Comparison of ENCODE assay signal across 21 cellular contexts in the genomic region with DNA sequence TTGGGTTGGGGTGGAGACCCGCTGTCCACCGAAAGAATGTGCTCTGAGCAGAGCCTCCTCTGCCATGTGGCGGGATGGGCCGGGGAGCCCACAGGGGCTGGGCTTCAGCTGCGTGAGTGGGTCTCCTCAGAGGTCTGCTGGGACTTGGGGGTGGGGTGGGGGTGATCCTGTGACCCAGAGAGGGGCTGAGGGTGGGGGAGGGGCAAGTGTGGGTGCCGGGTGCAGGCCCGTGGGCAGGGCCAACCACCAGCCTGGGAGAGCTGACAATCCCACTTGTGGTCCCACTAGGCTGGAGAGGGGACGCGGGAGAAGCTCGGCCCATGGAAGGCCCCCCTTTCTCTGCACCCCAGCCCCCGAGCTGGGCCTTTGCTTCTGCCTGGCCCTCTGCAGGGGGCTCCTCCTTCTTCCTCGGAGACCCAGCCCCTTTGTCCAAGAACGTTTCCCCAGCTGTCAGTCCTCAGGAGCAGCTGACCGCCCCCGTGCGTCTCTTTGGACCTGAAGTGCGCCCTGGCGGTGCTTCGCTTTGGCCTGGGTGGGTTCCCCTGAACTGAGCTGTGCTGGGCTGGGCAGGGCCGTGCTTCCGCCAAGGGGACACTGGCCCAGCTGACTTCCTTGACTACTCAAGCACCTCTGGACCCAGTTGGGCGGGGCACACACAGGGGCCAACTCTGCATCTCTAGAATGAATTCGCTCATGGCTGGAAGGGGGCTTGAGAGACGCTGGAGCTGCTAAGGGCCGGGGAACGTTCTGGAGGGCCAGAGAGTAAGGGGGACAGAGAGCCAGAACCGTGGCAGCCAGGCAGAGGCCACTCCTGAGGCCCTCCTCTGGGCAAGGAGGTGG. TPM values are rescaled to one million over a fixed set of nuclear protein-coding genes. Genes with fewer than 3 reads are reported as not detected.
DNase-seq lines count a peak whose midpoint lies in the region; ATAC-seq and TF ChIP-seq lines count a peak whose summit lies in the region.
"Had no signal": no experiment of that assay in that cellular context is flagged by ENCODE, and none has a peak within 500 bp of the region (broad histone marks: within the 10 kb centered on the region; RNA-seq: fewer than 3 reads in every experiment).

No MANE protein-coding gene starts in this region.

- ATAC-seq in RWPE2 (ENCODE audit: low read depth) (no peak), left ventricle myocardium superior (peak; percentile 56)
- ATAC-seq: activated naive CD8-positive, alpha-beta T cell treated with anti-CD3 and anti-CD28 coated beads, Interleukin-2, amount 50 U/mL, for 24 hours; gastroesophageal sphincter had no signal

- peak overlapping the region in 9 of 11 experiments; percentile 52 to 80 (median 74); a peak in 16 of 22 replicates for H3K27ac ChIP-seq in BLaER1 treated with 17β-estradiol and CSF1 and Interleukin-3, amounts not matched to agents 10 nM and 100 nM
- no peak overlapping the region for H3K27ac ChIP-seq in RWPE2 (ENCODE audit: poor library complexity, severe bottlenecking)
- H3K27ac ChIP-seq in osteoblast (ENCODE audit: low read depth, low read length) = no peak overlapping the region
- H3K27ac ChIP-seq in vagina = no peak overlapping the region
- H3K27ac ChIP-seq in smooth muscle cell (ENCODE audit: low read depth) = no peak overlapping the region
- H3K27ac ChIP-seq: breast epithelium, GM23248, VCaP had no signal

- peaks cover 0 to 4% (median 0%) of the 10 kb centered on the region in 11 experiments; a peak in 2 of 22 replicates for H3K36me3 ChIP-seq in BLaER1 treated with 17β-estradiol and CSF1 and Interleukin-3, amounts not matched to agents 10 nM and 100 nM
- H3K36me3 ChIP-seq in RWPE2 (ENCODE audit: low read depth) (no peaks in the 10 kb centered on the region), osteoblast (ENCODE audit: insufficient read depth, low read length) (no peaks in the 10 kb centered on the region), vagina (no peaks in the 10 kb centered on the region), smooth muscle cell (ENCODE audit: low read depth) (no peaks in the 10 kb centered on the region)
- H3K36me3 ChIP-seq: breast epithelium had no signal

- H3K27me3 ChIP-seq in BLaER1 treated with 17β-estradiol and CSF1 and Interleukin-3, amounts not matched to agents 10 nM and 100 nM = no peaks in the 10 kb centered on the region
- no peaks in the 10 kb centered on the region for H3K27me3 ChIP-seq in RWPE2 (ENCODE audit: insufficient read depth, poor library complexity, severe bottlenecking)
- no peaks in the 10 kb centered on the region for H3K27me3 ChIP-seq in osteoblast (ENCODE audit: insufficient read depth, low read length)
- H3K27me3 ChIP-seq in vagina = no peaks in the 10 kb centered on the region
- H3K27me3 ChIP-seq in smooth muscle cell (ENCODE audit: low read depth) = no peaks in the 10 kb centered on the region
- H3K27me3 ChIP-seq: breast epithelium, gastroesophageal sphincter had no signal

- WGBS in smooth muscle cell (ENCODE audit: low lambda C conversion rate) = 92% methylated on average over 24 of the region's 27 CpGs

- no peak for TF ChIP-seq CTCF in RWPE2 (IDR thresholded peaks at IDR 0.05; ENCODE audit: poor library complexity, severe bottlenecking)
- TF ChIP-seq CTCF in osteoblast (IDR thresholded peaks at IDR 0.05; ENCODE audit: extremely low read depth, low read depth, low read length) = no peak
- no peak for TF ChIP-seq CTCF in vagina (IDR thresholded peaks at IDR 0.05)
- no peak for TF ChIP-seq CTCF in smooth muscle cell (IDR thresholded peaks at IDR 0.05; ENCODE audit: borderline replicate concordance, insufficient read depth, poor library complexity, severe bottlenecking)

- no peak overlapping the region for H2AFZ ChIP-seq in osteoblast (ENCODE audit: low read length)
- no peak overlapping the region for H2AFZ ChIP-seq in smooth muscle cell (ENCODE audit: low read depth)
- H2AFZ ChIP-seq: GM23248 had no signal

- peak overlapping the region; percentile 84 to 97 (median 92) for H3K4me2 ChIP-seq in BLaER1 treated with 17β-estradiol and CSF1 and Interleukin-3, amounts not matched to agents 10 nM and 100 nM
- H3K4me2 ChIP-seq in osteoblast (ENCODE audit: insufficient read depth, low read length) (no peak overlapping the region), smooth muscle cell (no peak overlapping the region)

- peak overlapping the region in 4 of 10 experiments; percentile 5 to 48 (median 24); a peak in 7 of 20 replicates for H3K4me3 ChIP-seq in BLaER1 treated with 17β-estradiol and CSF1 and Interleukin-3, amounts not matched to agents 10 nM and 100 nM
- H3K4me3 ChIP-seq in RWPE2 (ENCODE audit: severe bottlenecking) (no peak overlapping the region), osteoblast (ENCODE audit: insufficient read depth, low read length) (no peak overlapping the region), vagina (no peak overlapping the region), smooth muscle cell (no peak overlapping the region)
- H3K4me3 ChIP-seq: breast epithelium, gastroesophageal sphincter, GM23248 had no signal

- peaks cover 10 to 78% (median 61%) of the 10 kb centered on the region in 11 experiments; a peak in 19 of 22 replicates for H4K20me1 ChIP-seq in BLaER1 treated with 17β-estradiol and CSF1 and Interleukin-3, amounts not matched to agents 10 nM and 100 nM
- H4K20me1 ChIP-seq in osteoblast (ENCODE audit: insufficient read depth, low read length) = peaks cover 75% of the 10 kb centered on the region
- peaks cover 97% of the 10 kb centered on the region for H4K20me1 ChIP-seq in smooth muscle cell (ENCODE audit: low read depth)

- no peak for TF ChIP-seq POLR2A in vagina (IDR thresholded peaks at IDR 0.05)

- no peaks in the 10 kb centered on the region for H3K9me3 ChIP-seq in BLaER1 treated with 17β-estradiol and CSF1 and Interleukin-3, amounts not matched to agents 10 nM and 100 nM (replicated peaks in 1 of 11)
- H3K9me3 ChIP-seq in RWPE2 (ENCODE audit: severe bottlenecking) (no peaks in the 10 kb centered on the region), osteoblast (ENCODE audit: low read depth, low read length) (no peaks in the 10 kb centered on the region), vagina (no peaks in the 10 kb centered on the region), smooth muscle cell (replicated peaks; ENCODE audit: low read depth) (no peaks in the 10 kb centered on the region)
- H3K9me3 ChIP-seq: breast epithelium, gastroesophageal sphincter had no signal

- H3K9ac ChIP-seq in BLaER1 treated with 17β-estradiol and CSF1 and Interleukin-3, amounts not matched to agents 10 nM and 100 nM = peak overlapping the region; percentile 2 to 76 (median 60); a peak in 18 of 22 replicates
- no peak overlapping the region for H3K9ac ChIP-seq in smooth muscle cell (ENCODE audit: low read depth)
- H3K9ac ChIP-seq: GM23248 had no signal

- H3K79me2 ChIP-seq in osteoblast (ENCODE audit: insufficient read depth, low read length) (peaks cover 25% of the 10 kb centered on the region), smooth muscle cell (ENCODE audit: low read depth) (peaks cover 7% of the 10 kb centered on the region)

- peak; percentile 68 for DNase-seq in RWPE2 (ENCODE audit: low spot score)
- peak; percentile 67 for DNase-seq in left ventricle myocardium superior
- DNase-seq in osteoblast (ENCODE audit: insufficient read length, low spot score, missing footprints) = peak; percentile 66
- no peak for DNase-seq in SHP77 treated with DMSO at 0.1 percent for 48 hours (lab: John Stamatoyannopoulos, UW)
- no peak for DNase-seq in RPMI8226
- no peak for DNase-seq in vagina (ENCODE audit: extremely low spot score in 2 of 2)
- no peak for DNase-seq in smooth muscle cell (lab: John Stamatoyannopoulos, UW; ENCODE audit: unreplicated experiment)
- DNase-seq: activated CD4-positive, alpha-beta T cell treated with anti-CD3 and anti-CD28 coated beads, Interleukin-2, amount 50 U/mL, for 4 hours; activated T-cell treated with anti-CD3 and anti-CD28 coated beads, Interleukin-2, amount 50 U/mL, for 1 hour; COR-L47; erythroblast; GM23248; naive thymus-derived CD4-positive, alpha-beta T cell; NCI-H1048; NCI-H2081 treated with DMSO at 0.1 percent for 48 hours; NCI-H510A treated with DMSO at 0.1 percent for 48 hours had no signal

- intact Hi-C loops in left ventricle myocardium superior (cut with micrococcal nuclease) (no loop called here), vagina (cut with DNase I) (no loop called here)

- peaks cover 65 to 80% (median 70%) of the 10 kb centered on the region in 10 experiments for H3K4me1 ChIP-seq in BLaER1 treated with 17β-estradiol and CSF1 and Interleukin-3, amounts not matched to agents 10 nM and 100 nM
- peaks cover 5% of the 10 kb centered on the region for H3K4me1 ChIP-seq in RWPE2 (ENCODE audit: insufficient read depth, poor library complexity, severe bottlenecking)
- H3K4me1 ChIP-seq in osteoblast (ENCODE audit: insufficient read depth, low read length) = no peaks in the 10 kb centered on the region
- H3K4me1 ChIP-seq in vagina = peaks cover 69% of the 10 kb centered on the region
- peaks cover 4% of the 10 kb centered on the region for H3K4me1 ChIP-seq in smooth muscle cell (ENCODE audit: low read depth)

- H3F3A ChIP-seq in smooth muscle cell (ENCODE audit: low read depth) = no peaks in the 10 kb centered on the region

RNA-seq across cellular contexts. Expression of gene OSBPL5, which starts 30.2 kb away (rescaled TPM):
- total RNA-seq in left ventricle myocardium superior (15.9 TPM), osteoblast (46.0 and 49.9 TPM in 2 replicates), vagina (88.4 TPM), smooth muscle cell (24.2 and 27.3 TPM in 2 replicates)
- 43.4 and 46.0 TPM in 2 replicates for polyA plus RNA-seq in smooth muscle cell

Comparison
In these comparisons a context has a peak if more than half of its experiments do, and no peak if none do; other contexts are left out.
1. H3K27ac ChIP-seq: peak in BLaER1 treated with 17β-estradiol and CSF1 and Interleukin-3, amounts not matched to agents 10 nM and 100 nM (9 of 11); none in RWPE2 (single experiment), osteoblast (single experiment), vagina (single experiment) and smooth muscle cell (single experiment).
2. H3K4me2 ChIP-seq: peak in BLaER1 treated with 17β-estradiol and CSF1 and Interleukin-3, amounts not matched to agents 10 nM and 100 nM (11 of 11); none in osteoblast (single experiment) and smooth muscle cell (single experiment).
3. DNase-seq: peak in RWPE2 (single experiment), left ventricle myocardium superior (single experiment) and osteoblast (single experiment); none in SHP77 treated with DMSO at 0.1 percent for 48 hours (single experiment), RPMI8226 (single experiment), vagina (0 of 2) and smooth muscle cell (single experiment).